In genomic region chr14:22627506-22628263, GRCh38 we compare ENCODE assay signal across 2 cellular contexts.
TF ChIP-seq lines count a peak whose summit lies in the region.

No MANE protein-coding gene starts in this region.

TF ChIP-seq in GM23338, 12 proteins besides CTCF, POLR2A, EP300 and RAD21:
- no peak for TF ChIP-seq STAT1 (IDR thresholded peaks at IDR 0.05; ENCODE audit: unreplicated experiment)
- TF ChIP-seq ZNF331 (CRISPR knock-in tag; IDR thresholded peaks at IDR 0.05; ENCODE audit: low read depth): no peak
- TF ChIP-seq ZNF114 (CRISPR knock-in tag; IDR thresholded peaks at IDR 0.05): no peak

TF ChIP-seq in H1, 55 proteins besides CTCF, POLR2A, EP300 and RAD21:
- no peak for TF ChIP-seq JUN (IDR thresholded peaks at IDR 0.05; ENCODE audit: low read depth, low read length)
- no peak for TF ChIP-seq JUND (IDR thresholded peaks at IDR 0.05; ENCODE audit: low read length)
- no peak for TF ChIP-seq GTF2F1 (IDR thresholded peaks at IDR 0.05; ENCODE audit: borderline replicate concordance, low read depth, low read length)
